Comparison of ENCODE assay signal across 7 cellular contexts in the genomic region with DNA sequence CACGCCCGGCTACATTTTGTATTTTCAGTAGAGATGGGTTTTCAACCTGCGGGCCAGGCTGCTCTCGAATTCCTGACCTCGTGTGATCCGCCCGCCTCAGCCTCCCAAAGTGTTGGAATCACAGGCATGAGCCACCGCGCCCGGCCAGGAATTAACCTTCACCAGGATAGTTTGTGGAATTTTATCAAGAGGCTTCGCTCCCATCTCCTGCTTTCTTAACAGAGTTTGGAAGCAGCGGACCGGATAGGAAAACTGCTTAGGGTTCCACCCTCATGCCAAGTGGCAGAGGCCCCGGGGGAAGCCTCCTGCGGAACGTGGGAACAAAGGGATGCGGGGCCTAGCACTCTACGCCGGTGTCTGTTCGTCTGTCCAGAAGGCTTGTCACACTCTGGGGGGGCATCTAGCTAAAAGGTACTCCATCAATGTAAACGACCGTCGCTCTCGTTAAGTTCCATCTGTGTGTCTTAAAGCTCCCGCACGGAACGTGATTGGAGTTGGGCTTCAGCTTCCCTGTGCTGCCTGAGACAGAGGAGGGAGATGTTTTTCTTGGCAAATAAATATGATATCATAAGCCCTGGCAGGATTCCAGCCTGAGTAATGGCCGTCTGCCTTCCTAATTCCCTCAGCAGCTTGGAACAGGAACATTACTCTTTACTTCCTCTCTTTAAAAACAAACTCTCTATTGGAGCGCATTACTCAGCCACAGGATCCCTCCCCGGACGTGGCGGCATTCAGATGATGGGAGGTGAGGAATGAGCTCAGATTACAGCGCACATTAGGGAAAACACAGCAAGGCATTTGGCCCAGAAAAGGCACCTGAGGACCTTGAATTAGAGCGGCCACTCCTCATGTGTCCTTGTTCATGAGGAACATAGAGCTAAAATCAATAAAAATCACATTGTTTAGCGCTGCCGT.
A peak's percentile ranks its signal among the peaks of the same experiment; 100 is the strongest.
DNase-seq lines count a peak whose midpoint lies in the region; ATAC-seq, FAIRE-seq and TF ChIP-seq lines count a peak whose summit lies in the region.

No MANE protein-coding gene starts in this region.

- peak; percentile 83 for FAIRE-seq in HTR-8/SVneo (lab: Jason Lieb, UNC)

- H3K27me3 ChIP-seq in NT2/D1 (ENCODE audit: insufficient read depth, insufficient read length): no peaks in the 10 kb centered on the region
- H3K27me3 ChIP-seq in esophagus squamous epithelium: peaks cover 0 to 56% (median 0%) of the 10 kb centered on the region in 4 donors

- no peaks in the 10 kb centered on the region for H3K36me3 Mint-ChIP-seq in osteocyte (ENCODE audit: unreplicated experiment)

- H3K36me3 ChIP-seq in NT2/D1 (ENCODE audit: insufficient read depth, insufficient read length, low read length) (no peaks in the 10 kb centered on the region), esophagus squamous epithelium (no peaks in the 10 kb centered on the region)

- no peak overlapping the region for H3K4me3 Mint-ChIP-seq in osteocyte (ENCODE audit: unreplicated experiment)

- no peaks in the 10 kb centered on the region for H3K9me3 Mint-ChIP-seq in osteocyte (ENCODE audit: unreplicated experiment)

- H3K4me3 ChIP-seq in NT2/D1 (ENCODE audit: insufficient read length, low read depth) (peak overlapping the region; percentile 16), esophagus squamous epithelium (peak overlapping the region in 2 of 4 donors; percentile 23 to 51)

- H3K27ac Mint-ChIP-seq in osteocyte (ENCODE audit: unreplicated experiment): no peak overlapping the region

- no peak for TF ChIP-seq CTCF in esophagus squamous epithelium (IDR thresholded peaks at IDR 0.05)
- no peak for TF ChIP-seq CTCF in osteocyte (IDR thresholded peaks at IDR 0.05)

- no peak for TF ChIP-seq POLR2A in esophagus squamous epithelium (IDR thresholded peaks at IDR 0.05)

- peak overlapping the region; percentile 38 for H3K9ac ChIP-seq in NT2/D1 (ENCODE audit: insufficient read length, low read depth)

- H3K27me3 Mint-ChIP-seq in osteocyte (ENCODE audit: unreplicated experiment): no peaks in the 10 kb centered on the region

- peaks cover 18% of the 10 kb centered on the region for H3K4me1 ChIP-seq in NT2/D1 (ENCODE audit: insufficient read depth, insufficient read length)
- peaks cover 0 to 15% (median 6%) of the 10 kb centered on the region in 3 donors for H3K4me1 ChIP-seq in esophagus squamous epithelium

- 21 to 28% methylated on average over 20 to 36 of the region's 36 CpGs for WGBS in esophagus squamous epithelium, 2 donors

- no peaks in the 10 kb centered on the region for H3K4me1 Mint-ChIP-seq in osteocyte (ENCODE audit: unreplicated experiment)

- intact Hi-C loops in esophagus squamous epithelium (cut with DNase I): no loop called here

- DNase-seq in HTR-8/SVneo (ENCODE audit: insufficient read length, low spot score): peak; percentile 75
- DNase-seq in NT2/D1 (ENCODE audit: low read depth, low spot score): peak; percentile 71
- no peak for DNase-seq in esophagus squamous epithelium (lab: John Stamatoyannopoulos, UW)
- peak; percentile 90 for DNase-seq in osteocyte (ENCODE audit: extremely low spot score, unreplicated experiment)

- ATAC-seq in GM21515 (IDR thresholded peaks at IDR 0.05; ENCODE audit: unreplicated experiment) (no peak), HG02973 (IDR thresholded peaks at IDR 0.05; ENCODE audit: unreplicated experiment) (no peak)
- no peak for ATAC-seq in activated CD4-positive, CD25-positive, alpha-beta regulatory T cell treated with anti-CD3 and anti-CD28 coated beads, Interleukin-2, amount 50 U/mL, for 24 hours

- peak overlapping the region in 3 of 4 donors; percentile 34 to 68 (median 36) for H3K27ac ChIP-seq in esophagus squamous epithelium

- H3K9me3 ChIP-seq in NT2/D1 (ENCODE audit: insufficient read depth, low read length) (no peaks in the 10 kb centered on the region), esophagus squamous epithelium (no peaks in the 10 kb centered on the region)
